6 cellular contexts compared by ENCODE assay signal in genomic region chr16:29824589-29825144, GRCh38. TPM values are rescaled to one million over a fixed set of nuclear protein-coding genes. Genes with fewer than 3 reads are reported as not detected.
DNase-seq lines count a peak whose midpoint lies in the region; ATAC-seq and TF ChIP-seq lines count a peak whose summit lies in the region.

No MANE protein-coding gene starts in this region.

- DNase-seq in NCI-H446 treated with DMSO at 0.1 percent for 48 hours (lab: John Stamatoyannopoulos, UW) (peak; percentile 48), spleen (no peak)
- DNase-seq in effector memory CD8-positive, alpha-beta T cell, result no peak

- peak overlapping the region; percentile 88 to 92 for H3K27ac Mint-ChIP-seq in effector memory CD8-positive, alpha-beta T cell

- WGBS in spleen, 5 donors, result 56 to 76% (median 71%) methylated on average over 7 of the region's 7 CpGs

- H3K36me3 Mint-ChIP-seq in effector memory CD8-positive, alpha-beta T cell (ENCODE audit: insufficient read depth), result peaks cover 16% of the 10 kb centered on the region

- no peaks in the 10 kb centered on the region for H3K9me3 ChIP-seq in spleen

- H3K36me3 ChIP-seq in spleen, result peaks cover 0 to 39% (median 2%) of the 10 kb centered on the region in 6 donors

- peak overlapping the region in 6 of 8 donors; percentile 55 to 68 (median 64) for H3K27ac ChIP-seq in spleen

- no peak for ATAC-seq in effector memory CD8-positive, alpha-beta T cell (replicated peaks)
- ATAC-seq in GM19455 (IDR thresholded peaks at IDR 0.05; ENCODE audit: unreplicated experiment) (no peak), GM21367 (IDR thresholded peaks at IDR 0.05; ENCODE audit: unreplicated experiment) (no peak), HG02870 (IDR thresholded peaks at IDR 0.05; ENCODE audit: unreplicated experiment) (no peak)

- intact Hi-C loops in spleen (cut with DNase I; ENCODE audit: low total_unique reads), result no loop called here

- TF ChIP-seq CTCF in spleen (IDR thresholded peaks at IDR 0.05 in 8 of 11, conservative IDR thresholded peaks at IDR 0.05 in 3 of 11), result no peak

- TF ChIP-seq POLR2A in spleen (IDR thresholded peaks at IDR 0.05), result no peak

- peaks cover 47 to 60% of the 10 kb centered on the region in 2 donors for H3K4me1 Mint-ChIP-seq in effector memory CD8-positive, alpha-beta T cell (ENCODE audit: low read depth in 2 of 2)

- H3K27me3 Mint-ChIP-seq in effector memory CD8-positive, alpha-beta T cell, result no peaks in the 10 kb centered on the region

- no peaks in the 10 kb centered on the region for H3K27me3 ChIP-seq in spleen (replicated peaks in 1 of 7)

- no peak overlapping the region for H3K4me3 ChIP-seq in spleen

- H3K4me1 ChIP-seq in spleen, result peaks cover 59 to 100% (median 77%) of the 10 kb centered on the region in 6 donors

- peak overlapping the region; percentile 52 to 72 for H3K4me3 Mint-ChIP-seq in effector memory CD8-positive, alpha-beta T cell

- H3K9me3 Mint-ChIP-seq in effector memory CD8-positive, alpha-beta T cell, result no peaks in the 10 kb centered on the region

RNA-seq across cellular contexts. Expression of gene MVP, which starts 4.4 kb away (rescaled TPM):
- total RNA-seq in spleen, result 100 to 1,000 TPM; 103 to 200 (median 160) TPM
- polyA plus RNA-seq in spleen, result 100 to 1,000 TPM in 1 of 3 donors, 10 to 100 TPM in 2; 72.3 to 153 (median 90.9) TPM

RNA-seq across cellular contexts. Expression of gene PAGR1, which starts 8.7 kb away (rescaled TPM):
- total RNA-seq in spleen, result 10 to 100 TPM; 17.3 to 43.9 (median 23.6) TPM
- 10 to 100 TPM; 28.8 to 46.4 (median 37.9) TPM for polyA plus RNA-seq in spleen

RNA-seq across cellular contexts. Expression of gene PRRT2, which starts 12.7 kb away (rescaled TPM):
- 1 to 10 TPM in 2 of 7 donors, under 1 TPM in 3, not detected in 2; 0.29 to 2.1 (median 0.77) TPM for total RNA-seq in spleen
- under 1 TPM; 0.15 to 0.67 (median 0.22) TPM for polyA plus RNA-seq in spleen

RNA-seq across cellular contexts. Expression of gene MAZ, which starts 18.3 kb away (rescaled TPM):
- 100 to 1,000 TPM in 4 of 7 donors, 10 to 100 TPM in 3; 82.7 to 157 (median 125) TPM for total RNA-seq in spleen
- polyA plus RNA-seq in spleen, result 100 to 1,000 TPM in 2 of 3 donors, 10 to 100 TPM in 1; 92.2 to 145 (median 100) TPM

RNA-seq across cellular contexts. Expression of gene KIF22, which starts 34.1 kb away (rescaled TPM):
- 10 to 100 TPM; 26.6 to 45.1 (median 36.2) TPM for total RNA-seq in spleen
- polyA plus RNA-seq in spleen, result 10 to 100 TPM; 47.4 to 59.2 (median 56.4) TPM
